10 cellular contexts compared by ENCODE assay signal in the genomic region with DNA sequence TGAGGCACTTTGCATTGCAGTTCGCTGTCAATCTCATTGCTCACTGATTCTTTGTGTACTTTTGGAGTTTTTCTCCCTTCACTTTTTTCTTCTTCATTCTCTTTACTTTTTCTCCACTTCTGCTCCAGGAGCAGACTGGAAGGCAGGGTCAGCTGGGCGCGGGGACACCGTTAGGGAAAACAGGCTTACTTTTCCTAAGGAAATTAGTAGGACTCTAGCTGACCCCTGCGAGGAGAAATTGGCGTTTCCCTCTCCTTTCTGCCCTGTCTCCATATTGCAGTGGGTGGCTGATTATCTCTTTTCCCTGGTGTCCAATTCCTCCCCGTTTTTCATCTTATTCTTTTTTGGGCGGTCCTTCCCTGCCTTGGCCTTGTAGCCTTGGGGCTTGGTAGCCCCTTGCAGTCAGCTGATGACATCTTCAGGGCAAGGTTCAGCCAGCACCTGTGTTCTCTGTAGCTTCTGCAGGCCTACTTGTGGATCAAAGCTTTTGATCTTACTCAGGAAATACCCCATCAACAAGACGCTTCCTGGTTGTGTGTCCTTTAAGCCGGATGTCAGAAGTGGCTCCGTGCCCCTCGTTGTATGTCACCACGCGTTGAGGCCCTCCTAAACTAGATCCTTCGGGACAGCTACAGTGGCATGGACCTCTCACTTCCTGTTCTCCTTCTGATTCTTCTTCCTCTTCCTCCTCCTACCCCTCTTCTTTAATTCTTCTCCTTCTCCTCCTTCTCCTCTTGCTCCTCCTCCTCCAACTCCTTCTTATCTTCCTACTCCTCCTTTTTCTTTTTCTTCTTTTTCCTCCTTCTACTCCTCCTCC. TPM values are rescaled to one million over a fixed set of nuclear protein-coding genes. Genes with fewer than 3 reads are reported as not detected.
DNase-seq lines count a peak whose midpoint lies in the region; ATAC-seq, FAIRE-seq and TF ChIP-seq lines count a peak whose summit lies in the region.
"Had no signal": no experiment of that assay in that cellular context is flagged by ENCODE, and none has a peak within 500 bp of the region (broad histone marks: within the 10 kb centered on the region; RNA-seq: fewer than 3 reads in every experiment).

No MANE protein-coding gene starts in this region.

- peaks cover 8% of the 10 kb centered on the region; the same call in 1 of the 2 replicates for H3K36me3 ChIP-seq in WERI-Rb-1
- no peaks in the 10 kb centered on the region for H3K36me3 ChIP-seq in kidney (ENCODE audit: control insufficient read depth in 1 of 2, insufficient read depth in 2 of 2, low read length in 2 of 2)

- H3K9me3 ChIP-seq in WERI-Rb-1 (ENCODE audit: severe bottlenecking) (no peaks in the 10 kb centered on the region), kidney (ENCODE audit: control insufficient read depth in 1 of 2, low read length in 2 of 2) (no peaks in the 10 kb centered on the region)

- H3K9ac ChIP-seq in kidney (ENCODE audit: low read length in 2 of 2), result no peak overlapping the region
- H3K9ac ChIP-seq: parathyroid adenoma had no signal

- DNase-seq in activated naive CD4-positive, alpha-beta T cell treated with anti-CD3 and anti-CD28 coated beads, Interleukin-2, amount 50 U/mL, for 16 hours, result no peak
- DNase-seq in WERI-Rb-1 (no peak), kidney (peak; percentile 57), ureter (ENCODE audit: low spot score) (peak; percentile 39), SIG-M5 treated with dmso at 0.1 percent for 504 hours (lab: John Stamatoyannopoulos, UW; ENCODE audit: unreplicated experiment) (no peak), NCI-H748 (lab: John Stamatoyannopoulos, UW; ENCODE audit: unreplicated experiment) (no peak)
- DNase-seq: C1 segment of cervical spinal cord had no signal

- peak overlapping the region; percentile 98 for H3K27ac Mint-ChIP-seq in activated naive CD4-positive, alpha-beta T cell treated with anti-CD3 and anti-CD28 coated beads, Interleukin-2, amount 50 U/mL, for 24 hours

- H3K27ac ChIP-seq in WERI-Rb-1 (peak overlapping the region; percentile 91; the same call in 1 of the 2 replicates), kidney (ENCODE audit: low read depth in 2 of 2, low read length in 2 of 2) (no peak overlapping the region)
- H3K27ac ChIP-seq: parathyroid adenoma had no signal

- H3K27me3 ChIP-seq in WERI-Rb-1 (ENCODE audit: insufficient read depth, low read depth, severe bottlenecking), result no peaks in the 10 kb centered on the region

- H3K4me3 Mint-ChIP-seq in activated naive CD4-positive, alpha-beta T cell treated with anti-CD3 and anti-CD28 coated beads, Interleukin-2, amount 50 U/mL, for 24 hours, result peak overlapping the region; percentile 87

- TF ChIP-seq CTCF in WERI-Rb-1 (IDR thresholded peaks at IDR 0.05; ENCODE audit: low read depth, low read length), result no peak
- TF ChIP-seq CTCF in kidney (IDR thresholded peaks at IDR 0.05; ENCODE audit: borderline replicate concordance, extremely low read depth, insufficient read depth), result no peak

- intact Hi-C loops in kidney (cut with DNase I), result no loop called here

- no peaks in the 10 kb centered on the region for H3K27me3 Mint-ChIP-seq in activated naive CD4-positive, alpha-beta T cell treated with anti-CD3 and anti-CD28 coated beads, Interleukin-2, amount 50 U/mL, for 24 hours

- FAIRE-seq in kidney (lab: Jason Lieb, UNC), result no peak

- H3K4me1 ChIP-seq in kidney (ENCODE audit: control insufficient read depth in 1 of 2, insufficient read depth in 1 of 2, low read depth in 1 of 2, low read length in 2 of 2), result peaks cover 0 to 2% of the 10 kb centered on the region in 2 donors
- H3K4me1 ChIP-seq: parathyroid adenoma had no signal

- no peaks in the 10 kb centered on the region for H3K9me3 Mint-ChIP-seq in activated naive CD4-positive, alpha-beta T cell treated with anti-CD3 and anti-CD28 coated beads, Interleukin-2, amount 50 U/mL, for 24 hours

- no peak for ATAC-seq in GM19035 (IDR thresholded peaks at IDR 0.05; ENCODE audit: unreplicated experiment)

- H3K4me3 ChIP-seq in WERI-Rb-1 (ENCODE audit: low read depth, low read length) (no peak overlapping the region), kidney (ENCODE audit: low read length in 2 of 2) (no peak overlapping the region)

- H3K4me1 Mint-ChIP-seq in activated naive CD4-positive, alpha-beta T cell treated with anti-CD3 and anti-CD28 coated beads, Interleukin-2, amount 50 U/mL, for 24 hours, result peaks cover 54% of the 10 kb centered on the region

- no peaks in the 10 kb centered on the region for H3K36me3 Mint-ChIP-seq in activated naive CD4-positive, alpha-beta T cell treated with anti-CD3 and anti-CD28 coated beads, Interleukin-2, amount 50 U/mL, for 24 hours

RNA-seq across cellular contexts. Expression of a gene that starts 36.1 kb away (rescaled TPM):
- 50.8 TPM for total RNA-seq in kidney
- 88.7 TPM for polyA plus RNA-seq in kidney (ENCODE audit: insufficient read depth, low read depth, low replicate concordance)
- total RNA-seq in ureter, result 79.3 TPM

Comparison
In these comparisons a context has a peak if more than half of its experiments do, and no peak if none do; other contexts are left out.
1. DNase-seq: peak in kidney (single experiment) and ureter (single experiment); none in activated naive CD4-positive, alpha-beta T cell treated with anti-CD3 and anti-CD28 coated beads, Interleukin-2, amount 50 U/mL, for 16 hours (single experiment), WERI-Rb-1 (single experiment), SIG-M5 treated with dmso at 0.1 percent for 504 hours (single experiment) and NCI-H748 (single experiment).